ENCODE assay signal across 10 cellular contexts in the genomic region with DNA sequence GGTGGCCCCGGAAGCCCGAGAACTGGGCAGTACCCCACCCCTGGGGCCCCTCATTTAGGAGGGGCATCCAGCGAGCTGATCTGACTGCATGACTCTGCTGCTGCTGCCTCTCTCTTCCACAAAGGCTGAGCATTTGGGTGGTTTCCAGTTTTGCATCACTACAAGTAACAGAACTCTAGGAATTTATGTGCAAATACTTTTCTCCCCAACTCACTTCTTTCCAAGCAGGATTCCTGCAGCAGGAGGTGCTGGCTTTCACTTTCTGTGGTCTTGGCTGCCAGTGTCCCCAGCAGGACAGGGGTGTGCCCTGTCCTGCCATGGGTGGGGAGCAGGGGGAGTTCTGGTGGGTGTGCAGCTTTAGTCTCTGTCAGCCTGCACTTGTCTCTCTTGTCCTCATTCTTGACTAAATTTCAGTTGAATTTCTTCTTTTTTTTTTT. TPM values are rescaled to one million over a fixed set of nuclear protein-coding genes. Genes with fewer than 3 reads are reported as not detected.
DNase-seq lines count a peak whose midpoint lies in the region; ATAC-seq and TF ChIP-seq lines count a peak whose summit lies in the region.
"Had no signal": no experiment of that assay in that cellular context is flagged by ENCODE, and none has a peak within 500 bp of the region (broad histone marks: within the 10 kb centered on the region; RNA-seq: fewer than 3 reads in every experiment).

No MANE protein-coding gene starts in this region.

- peaks cover 69% of the 10 kb centered on the region for H3K4me1 Mint-ChIP-seq in stimulated activated memory B cell treated with anti-CD40 and anti-IgM and Interleukin-4, amounts not matched to agents 10 μg/mL and 1 μg/mL and 100 μg/mL, for 72 hours

- DNase-seq in GM23248 (peak; percentile 92), SJSA1 (ENCODE audit: low read depth in 1 of 2, low spot score in 2 of 2) (peak; percentile 74 to 79), foreskin keratinocyte (peak; percentile 50 to 70), foreskin melanocyte (no peak)
- DNase-seq in activated naive CD4-positive, alpha-beta T cell treated with anti-CD3 and anti-CD28 coated beads, Interleukin-2, amount 50 U/mL, for 72 hours (ENCODE audit: low spot score in 2 of 2) = no peak
- DNase-seq: NCI-H446 treated with DMSO at 0.1 percent for 48 hours, stomach had no signal

- peaks cover 22% of the 10 kb centered on the region for H3K27me3 Mint-ChIP-seq in stimulated activated memory B cell treated with anti-CD40 and anti-IgM and Interleukin-4, amounts not matched to agents 10 μg/mL and 1 μg/mL and 100 μg/mL, for 72 hours

- H3K4me2 ChIP-seq in GM23248 (ENCODE audit: unreplicated experiment) = peak overlapping the region; percentile 74

- TF ChIP-seq CTCF in foreskin keratinocyte (conservative IDR thresholded peaks at IDR 0.05) = peak; percentile 7

- peak overlapping the region; percentile 30 for H3K4me3 ChIP-seq in GM23248
- H3K4me3 ChIP-seq in SJSA1 = no peak overlapping the region
- H3K4me3 ChIP-seq: stomach had no signal

- H3K4me1 ChIP-seq in GM23248 (ENCODE audit: insufficient read depth) = peaks cover 13% of the 10 kb centered on the region
- peaks cover 16% of the 10 kb centered on the region for H3K4me1 ChIP-seq in SJSA1 (replicated peaks)
- peaks cover 7% of the 10 kb centered on the region for H3K4me1 ChIP-seq in foreskin keratinocyte

- 0 to 4% methylated on average over 3 of the region's 3 CpGs for WGBS in GM23248 (ENCODE audit: low coverage in 1 of 2, low lambda C conversion rate in 2 of 2, missing lambda C conversion rate in 2 of 2), 2 experiments

- in situ Hi-C loops in GM23248 (cut with MboI) = loop anchor here (10.0 kb wide), 1 partner anchor 192 kb away; no protein-coding TSS in a partner anchor

- H4K20me1 ChIP-seq in GM23248 (ENCODE audit: insufficient read depth) = no peaks in the 10 kb centered on the region

- H3K9me3 ChIP-seq in GM23248 (ENCODE audit: low read depth) (no peaks in the 10 kb centered on the region), SJSA1 (replicated peaks) (no peaks in the 10 kb centered on the region)
- H3K9me3 ChIP-seq: stomach had no signal

- H3K27ac Mint-ChIP-seq in stimulated activated memory B cell treated with anti-CD40 and anti-IgM and Interleukin-4, amounts not matched to agents 10 μg/mL and 1 μg/mL and 100 μg/mL, for 72 hours = peak overlapping the region; percentile 24
- no peak overlapping the region for H3K27ac Mint-ChIP-seq in activated naive CD4-positive, alpha-beta T cell treated with anti-CD3 and anti-CD28 coated beads, Interleukin-2, amount 50 U/mL, for 72 hours

- H3K36me3 Mint-ChIP-seq in stimulated activated memory B cell treated with anti-CD40 and anti-IgM and Interleukin-4, amounts not matched to agents 10 μg/mL and 1 μg/mL and 100 μg/mL, for 72 hours = no peaks in the 10 kb centered on the region
- H3K36me3 Mint-ChIP-seq in activated naive CD4-positive, alpha-beta T cell treated with anti-CD3 and anti-CD28 coated beads, Interleukin-2, amount 50 U/mL, for 72 hours = no peaks in the 10 kb centered on the region

- peak; percentile 73 for ATAC-seq in foreskin keratinocyte
- peak; percentile 25 for ATAC-seq in stimulated activated memory B cell treated with anti-CD40 and anti-IgM and Interleukin-4, amounts not matched to agents 10 μg/mL and 1 μg/mL and 100 μg/mL, for 72 hours
- ATAC-seq in activated naive CD4-positive, alpha-beta T cell treated with anti-CD3 and anti-CD28 coated beads, Interleukin-2, amount 50 U/mL, for 72 hours = no peak
- no peak for ATAC-seq in HG03520 (IDR thresholded peaks at IDR 0.05; ENCODE audit: unreplicated experiment)

- H3K36me3 ChIP-seq in GM23248 (ENCODE audit: low read depth) = no peaks in the 10 kb centered on the region
- no peaks in the 10 kb centered on the region for H3K36me3 ChIP-seq in SJSA1
- H3K36me3 ChIP-seq: stomach had no signal

- peaks cover 15% of the 10 kb centered on the region; the same call in 1 of the 2 replicates for H3K27me3 ChIP-seq in GM23248 (replicated peaks; ENCODE audit: insufficient read depth)
- no peaks in the 10 kb centered on the region for H3K27me3 ChIP-seq in SJSA1 (replicated peaks)
- H3K27me3 ChIP-seq in foreskin keratinocyte = peaks cover 65% of the 10 kb centered on the region
- H3K27me3 ChIP-seq: stomach had no signal

- H2AFZ ChIP-seq in GM23248 = 0 out of 2 replicates have a peak overlapping the region, but pooled peaks have one; percentile 18

- peaks cover 14% of the 10 kb centered on the region for H3F3A ChIP-seq in GM23248 (ENCODE audit: insufficient read depth)

- no peak overlapping the region for H3K27ac ChIP-seq in GM23248
- peak overlapping the region; percentile 6; the same call in 1 of the 2 replicates for H3K27ac ChIP-seq in SJSA1
- no peak overlapping the region for H3K27ac ChIP-seq in foreskin keratinocyte

- no peak overlapping the region for H3K9ac ChIP-seq in GM23248

- H3K9me2 ChIP-seq in GM23248 (ENCODE audit: insufficient read depth) = no peaks in the 10 kb centered on the region

- H3K9me3 Mint-ChIP-seq in stimulated activated memory B cell treated with anti-CD40 and anti-IgM and Interleukin-4, amounts not matched to agents 10 μg/mL and 1 μg/mL and 100 μg/mL, for 72 hours = no peaks in the 10 kb centered on the region
- H3K9me3 Mint-ChIP-seq in activated naive CD4-positive, alpha-beta T cell treated with anti-CD3 and anti-CD28 coated beads, Interleukin-2, amount 50 U/mL, for 72 hours = no peaks in the 10 kb centered on the region
- H3K9me3 Mint-ChIP-seq: neural crest cell had no signal

- H3K4me3 Mint-ChIP-seq in stimulated activated memory B cell treated with anti-CD40 and anti-IgM and Interleukin-4, amounts not matched to agents 10 μg/mL and 1 μg/mL and 100 μg/mL, for 72 hours = no peak overlapping the region
- H3K4me3 Mint-ChIP-seq: neural crest cell had no signal

- H3K79me2 ChIP-seq in GM23248 (ENCODE audit: insufficient read depth) = no peaks in the 10 kb centered on the region

RNA-seq across cellular contexts. Expression of gene UPB1, which starts 21.2 kb away (rescaled TPM):
- total RNA-seq in GM23248 (2014; rRNA removed; shearing (Covaris generic)) = not detected in 2 replicates
- not detected in 2 replicates for polyA plus RNA-seq in GM23248 (2016; fragmentation: Nextera tagmentation; extraction: Ambion mirVana)
- total RNA-seq in SJSA1 (2014; rRNA removed; shearing (Covaris generic)) = 0.44 and 0.47 TPM in 2 replicates
- not detected in 2 replicates for total RNA-seq in foreskin keratinocyte
- not detected in 2 replicates for polyA plus RNA-seq in foreskin keratinocyte
- total RNA-seq in activated naive CD4-positive, alpha-beta T cell treated with anti-CD3 and anti-CD28 coated beads, Interleukin-2, amount 50 U/mL, for 72 hours = under 1 TPM; 0.23 to 0.57 TPM
- total RNA-seq: neural crest cell had no signal

RNA-seq across cellular contexts. Expression of gene GUCD1, which starts 38.6 kb away (rescaled TPM):
- total RNA-seq in GM23248 (2014; rRNA removed; shearing (Covaris generic)) = 92.4 and 125 TPM in 2 replicates
- polyA plus RNA-seq in GM23248 (2016; fragmentation: Nextera tagmentation; extraction: Ambion mirVana) = 37.2 and 43.0 TPM in 2 replicates
- 97.1 and 112 TPM in 2 replicates for total RNA-seq in SJSA1 (2014; rRNA removed; shearing (Covaris generic))
- total RNA-seq in foreskin keratinocyte = 73.6 and 74.9 TPM in 2 replicates
- polyA plus RNA-seq in foreskin keratinocyte = 56.1 and 58.1 TPM in 2 replicates
- 100 to 1,000 TPM; 106 to 137 TPM for total RNA-seq in activated naive CD4-positive, alpha-beta T cell treated with anti-CD3 and anti-CD28 coated beads, Interleukin-2, amount 50 U/mL, for 72 hours

RNA-seq across cellular contexts. Expression of gene SNRPD3, which starts 39.5 kb away (rescaled TPM):
- total RNA-seq in GM23248 (2014; rRNA removed; shearing (Covaris generic)) = 79.4 and 106 TPM in 2 replicates
- 108 and 109 TPM in 2 replicates for polyA plus RNA-seq in GM23248 (2016; fragmentation: Nextera tagmentation; extraction: Ambion mirVana)
- 193 and 234 TPM in 2 replicates for total RNA-seq in SJSA1 (2014; rRNA removed; shearing (Covaris generic))
- 176 and 223 TPM in 2 replicates for total RNA-seq in foreskin keratinocyte
- 239 and 282 TPM in 2 replicates for polyA plus RNA-seq in foreskin keratinocyte
- total RNA-seq in activated naive CD4-positive, alpha-beta T cell treated with anti-CD3 and anti-CD28 coated beads, Interleukin-2, amount 50 U/mL, for 72 hours = 100 to 1,000 TPM; 115 to 138 TPM

Comparison
In these comparisons a context has a peak if more than half of its experiments do, and no peak if none do; other contexts are left out.
1. DNase-seq: peak in GM23248 (single experiment), SJSA1 (2 of 2) and foreskin keratinocyte (2 of 2); none in activated naive CD4-positive, alpha-beta T cell treated with anti-CD3 and anti-CD28 coated beads, Interleukin-2, amount 50 U/mL, for 72 hours (0 of 2) and foreskin melanocyte (single experiment).
2. ATAC-seq: peak in foreskin keratinocyte (single experiment) and stimulated activated memory B cell treated with anti-CD40 and anti-IgM and Interleukin-4, amounts not matched to agents 10 μg/mL and 1 μg/mL and 100 μg/mL, for 72 hours (single experiment); none in activated naive CD4-positive, alpha-beta T cell treated with anti-CD3 and anti-CD28 coated beads, Interleukin-2, amount 50 U/mL, for 72 hours (0 of 2) and HG03520 (single experiment).